Comparison of ENCODE assay signal across 9 cellular contexts in genomic region chr20:50348118-50348517, GRCh38.
DNase-seq lines count a peak whose midpoint lies in the region; ATAC-seq, FAIRE-seq and TF ChIP-seq lines count a peak whose summit lies in the region.
"Had no signal": no experiment of that assay in that cellular context is flagged by ENCODE, and none has a peak within 500 bp of the region (broad histone marks: within the 10 kb centered on the region; RNA-seq: fewer than 3 reads in every experiment).

No MANE protein-coding gene starts in this region.

- H3K27ac ChIP-seq in right lobe of liver (peak overlapping the region; percentile 58 to 82 (median 62)), testis (no peak overlapping the region)

- no peak overlapping the region for H3K4me3 ChIP-seq in NB4 (ENCODE audit: low read depth, low read length)
- H3K4me3 ChIP-seq in right lobe of liver = no peak overlapping the region
- H3K4me3 ChIP-seq in testis = no peak overlapping the region
- H3K4me3 ChIP-seq: psoas muscle had no signal

- peak; percentile 53 to 57 (median 56) for ATAC-seq in right lobe of liver
- ATAC-seq in HG02763 (IDR thresholded peaks at IDR 0.05; ENCODE audit: unreplicated experiment) = no peak

- TF ChIP-seq POLR2A in NB4 (IDR thresholded peaks at IDR 0.05; ENCODE audit: extremely low read depth, insufficient read length) (no peak), right lobe of liver (IDR thresholded peaks at IDR 0.05) (peak; percentile 5), testis (IDR thresholded peaks at IDR 0.05) (no peak), H54 (IDR thresholded peaks at IDR 0.05; ENCODE audit: low read depth, low read length) (no peak)

- H3K4me1 ChIP-seq in right lobe of liver = peaks cover 0 to 8% (median 3%) of the 10 kb centered on the region in 4 donors
- peaks cover 11% of the 10 kb centered on the region for H3K4me1 ChIP-seq in testis

- 26% methylated on average over 3 of the region's 6 CpGs for WGBS in right lobe of liver (ENCODE audit: insufficient coverage, low coverage, low lambda C conversion rate, missing lambda C conversion rate)
- WGBS in testis, 2 donors = 77 to 80% methylated on average over 6 of the region's 6 CpGs

- H3K9me3 ChIP-seq in right lobe of liver (no peaks in the 10 kb centered on the region), testis (no peaks in the 10 kb centered on the region)
- H3K9me3 ChIP-seq: psoas muscle had no signal

- no peak for FAIRE-seq in H54 (lab: Jason Lieb, UNC)

- no peak for TF ChIP-seq CTCF in NB4 (IDR thresholded peaks at IDR 0.05; ENCODE audit: low read depth, low read length)
- TF ChIP-seq CTCF in right lobe of liver (IDR thresholded peaks at IDR 0.05) = no peak
- TF ChIP-seq CTCF in testis (IDR thresholded peaks at IDR 0.05) = no peak

- H3K27me3 ChIP-seq in right lobe of liver = no peaks in the 10 kb centered on the region
- no peaks in the 10 kb centered on the region for H3K27me3 ChIP-seq in testis

- H3K36me3 ChIP-seq in right lobe of liver = no peaks in the 10 kb centered on the region
- no peaks in the 10 kb centered on the region for H3K36me3 ChIP-seq in testis (ENCODE audit: low read depth, missing control alignments)

- intact Hi-C loops in right lobe of liver (cut with DNase I) (no loop called here), testis (cut with DNase I; ENCODE audit: low total_unique reads) (no loop called here)

- DNase-seq in NB4 (ENCODE audit: low read depth) = peak; percentile 83
- peak; percentile 31 for DNase-seq in amniotic epithelial cell (ENCODE audit: low read depth)
- DNase-seq in right lobe of liver = peak in 1 of 3 donors; percentile 58
- peak; percentile 50 for DNase-seq in testis
- no peak for DNase-seq in H54 (ENCODE audit: insufficient read length, low spot score)
- DNase-seq in GOT3 (lab: John Stamatoyannopoulos, UW) = no peak
- DNase-seq: NCI-H2029 had no signal

Comparison
In these comparisons a context has a peak if more than half of its experiments do, and no peak if none do; other contexts are left out.
1. DNase-seq: peak in NB4 (single experiment), amniotic epithelial cell (single experiment) and testis (single experiment); none in H54 (single experiment) and GOT3 (single experiment).
2. H3K27ac ChIP-seq: peak in right lobe of liver (3 of 3); none in testis (0 of 2).